ENCODE assay signal across 8 cellular contexts in genomic region chr14:92726135-92726932, GRCh38. TPM values are rescaled to one million over a fixed set of nuclear protein-coding genes. Genes with fewer than 3 reads are reported as not detected.
DNase-seq lines count a peak whose midpoint lies in the region; ATAC-seq and TF ChIP-seq lines count a peak whose summit lies in the region.

No MANE protein-coding gene starts in this region.

- intact Hi-C loops in activated CD8-positive, alpha-beta T cell treated with anti-CD3 and anti-CD28 coated beads for 36 hours (cut with micrococcal nuclease), result no loop called here
- intact Hi-C loops in cardiac septum (cut with DNase I), result no loop called here

- peaks cover 4% of the 10 kb centered on the region for H3K36me3 Mint-ChIP-seq in activated CD8-positive, alpha-beta T cell treated with anti-CD3 and anti-CD28 coated beads for 36 hours (ENCODE audit: low read depth)

- H3K27ac Mint-ChIP-seq in activated CD8-positive, alpha-beta T cell treated with anti-CD3 and anti-CD28 coated beads for 36 hours, result no peak overlapping the region

- ATAC-seq in activated CD8-positive, alpha-beta T cell treated with anti-CD3 and anti-CD28 coated beads for 36 hours, result peak; percentile 28
- no peak for ATAC-seq in HG02870 (IDR thresholded peaks at IDR 0.05; ENCODE audit: unreplicated experiment)

- CTCF ChIA-PET in activated CD8-positive, alpha-beta T cell treated with anti-CD3 and anti-CD28 coated beads for 36 hours (lab: Charles Lee), result interaction anchor here (1.2 to 1.5 kb wide), 3 partner anchors 12 to 58 kb away, joined by 3 to 4 read pairs (median 3); partner anchors contain the start of gene LGMN

- H3K27me3 Mint-ChIP-seq in activated CD8-positive, alpha-beta T cell treated with anti-CD3 and anti-CD28 coated beads for 36 hours, result no peaks in the 10 kb centered on the region

- no peak for TF ChIP-seq CTCF in activated CD8-positive, alpha-beta T cell treated with anti-CD3 and anti-CD28 coated beads for 36 hours (IDR thresholded peaks at IDR 0.05)

- H3K4me1 Mint-ChIP-seq in activated CD8-positive, alpha-beta T cell treated with anti-CD3 and anti-CD28 coated beads for 36 hours (ENCODE audit: low read depth), result peaks cover 16% of the 10 kb centered on the region

- POLR2A ChIA-PET in activated CD8-positive, alpha-beta T cell treated with anti-CD3 and anti-CD28 coated beads for 36 hours (lab: Charles Lee), result no interaction called here

- no peaks in the 10 kb centered on the region for H3K9me3 Mint-ChIP-seq in activated CD8-positive, alpha-beta T cell treated with anti-CD3 and anti-CD28 coated beads for 36 hours

- DNase-seq in activated CD8-positive, alpha-beta memory T cell treated with anti-CD3 and anti-CD28 coated beads, Interleukin-2, amount 50 U/mL, for 4 hours, result peak; percentile 35
- no peak for DNase-seq in activated CD8-positive, alpha-beta memory T cell treated with anti-CD3 and anti-CD28 coated beads, Interleukin-2, amount 50 U/mL, for 48 hours
- DNase-seq in activated CD8-positive, alpha-beta T cell treated with anti-CD3 and anti-CD28 coated beads for 36 hours, result peak; percentile 46
- DNase-seq in cardiac septum (ENCODE audit: low spot score), result peak; percentile 76
- peak; percentile 22 for DNase-seq in stimulated activated CD8-positive, alpha-beta memory T cell treated with anti-CD3 and anti-CD28 coated beads, Interleukin-4, amount 100 ng/mL, for 24 hours (ENCODE audit: low read depth)
- no peak for DNase-seq in cerebellum (ENCODE audit: low spot score)
- DNase-seq in G401 (ENCODE audit: low spot score), result no peak

- in situ Hi-C loops in G401 (cut with HindIII; ENCODE audit: low sequenced_read_pairs), result no loop called here

- H3K4me3 Mint-ChIP-seq in activated CD8-positive, alpha-beta T cell treated with anti-CD3 and anti-CD28 coated beads for 36 hours, result no peak overlapping the region

RNA-seq across cellular contexts. Expression of gene LGMN, which starts 22.1 kb away (rescaled TPM):
- 1 to 10 TPM; 2.1 to 2.3 TPM for total RNA-seq in activated CD8-positive, alpha-beta T cell treated with anti-CD3 and anti-CD28 coated beads for 36 hours
- 81.8 TPM for total RNA-seq in cardiac septum
- total RNA-seq in cerebellum, result 24.5 TPM
- total RNA-seq in G401 (2014; rRNA removed; shearing (Covaris generic)), result 51.2 and 80.3 TPM in 2 replicates

Comparison
In these comparisons a context has a peak if more than half of its experiments do, and no peak if none do; other contexts are left out.
1. DNase-seq: peak in activated CD8-positive, alpha-beta memory T cell treated with anti-CD3 and anti-CD28 coated beads, Interleukin-2, amount 50 U/mL, for 4 hours (single experiment), activated CD8-positive, alpha-beta T cell treated with anti-CD3 and anti-CD28 coated beads for 36 hours (single experiment), cardiac septum (single experiment) and stimulated activated CD8-positive, alpha-beta memory T cell treated with anti-CD3 and anti-CD28 coated beads, Interleukin-4, amount 100 ng/mL, for 24 hours (single experiment); none in activated CD8-positive, alpha-beta memory T cell treated with anti-CD3 and anti-CD28 coated beads, Interleukin-2, amount 50 U/mL, for 48 hours (single experiment), cerebellum (single experiment) and G401 (single experiment).